ENCODE assay signal across 1 cellular context in the genomic region with DNA sequence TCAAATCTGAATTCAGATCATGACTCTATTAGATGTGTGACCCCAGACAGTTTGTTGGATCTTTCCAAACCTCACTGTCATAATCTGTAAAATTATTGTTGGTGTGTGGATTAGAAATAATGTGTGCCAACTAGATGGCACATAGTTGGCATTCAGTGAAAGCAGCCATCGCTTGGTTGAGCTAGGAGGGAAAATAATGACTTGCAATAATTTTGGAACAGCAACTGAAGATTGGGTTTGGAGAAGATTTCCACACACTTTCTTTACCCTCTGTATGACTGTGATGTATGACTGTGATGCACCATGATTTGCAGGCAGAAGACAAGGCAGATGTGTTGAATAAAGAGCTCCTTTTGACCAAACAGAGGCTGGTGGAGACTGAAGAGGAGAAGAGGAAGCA.
TF ChIP-seq lines count a peak whose summit lies in the region.

No MANE protein-coding gene starts in this region.

TF ChIP-seq in WTC11, 78 proteins besides CTCF, POLR2A, EP300 and RAD21 (continued from another document):
- TF ChIP-seq, protein P1, sequence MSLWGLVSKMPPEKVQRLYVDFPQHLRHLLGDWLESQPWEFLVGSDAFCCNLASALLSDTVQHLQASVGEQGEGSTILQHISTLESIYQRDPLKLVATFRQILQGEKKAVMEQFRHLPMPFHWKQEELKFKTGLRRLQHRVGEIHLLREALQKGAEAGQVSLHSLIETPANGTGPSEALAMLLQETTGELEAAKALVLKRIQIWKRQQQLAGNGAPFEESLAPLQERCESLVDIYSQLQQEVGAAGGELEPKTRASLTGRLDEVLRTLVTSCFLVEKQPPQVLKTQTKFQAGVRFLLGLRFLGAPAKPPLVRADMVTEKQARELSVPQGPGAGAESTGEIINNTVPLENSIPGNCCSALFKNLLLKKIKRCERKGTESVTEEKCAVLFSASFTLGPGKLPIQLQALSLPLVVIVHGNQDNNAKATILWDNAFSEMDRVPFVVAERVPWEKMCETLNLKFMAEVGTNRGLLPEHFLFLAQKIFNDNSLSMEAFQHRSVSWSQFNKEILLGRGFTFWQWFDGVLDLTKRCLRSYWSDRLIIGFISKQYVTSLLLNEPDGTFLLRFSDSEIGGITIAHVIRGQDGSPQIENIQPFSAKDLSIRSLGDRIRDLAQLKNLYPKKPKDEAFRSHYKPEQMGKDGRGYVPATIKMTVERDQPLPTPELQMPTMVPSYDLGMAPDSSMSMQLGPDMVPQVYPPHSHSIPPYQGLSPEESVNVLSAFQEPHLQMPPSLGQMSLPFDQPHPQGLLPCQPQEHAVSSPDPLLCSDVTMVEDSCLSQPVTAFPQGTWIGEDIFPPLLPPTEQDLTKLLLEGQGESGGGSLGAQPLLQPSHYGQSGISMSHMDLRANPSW (CRISPR knock-in tag; conservative IDR thresholded peaks at IDR 0.05; ENCODE audit: low read depth), result no peak
- TF ChIP-seq ZNF416 (CRISPR knock-in tag; IDR thresholded peaks at IDR 0.05) (no peak), ETV6 (CRISPR knock-in tag; IDR thresholded peaks at IDR 0.05) (no peak), GRHL2 (CRISPR knock-in tag; IDR thresholded peaks at IDR 0.05; ENCODE audit: insufficient replicate concordance, severe bottlenecking) (no peak), SMAD4 (CRISPR knock-in tag; IDR thresholded peaks at IDR 0.05) (no peak), ESRRA (CRISPR knock-in tag; IDR thresholded peaks at IDR 0.05; ENCODE audit: borderline replicate concordance) (no peak), ATF1 (CRISPR knock-in tag; IDR thresholded peaks at IDR 0.05) (no peak), SP1 (CRISPR knock-in tag; conservative IDR thresholded peaks at IDR 0.05) (no peak)
- TF ChIP-seq, protein P2, sequence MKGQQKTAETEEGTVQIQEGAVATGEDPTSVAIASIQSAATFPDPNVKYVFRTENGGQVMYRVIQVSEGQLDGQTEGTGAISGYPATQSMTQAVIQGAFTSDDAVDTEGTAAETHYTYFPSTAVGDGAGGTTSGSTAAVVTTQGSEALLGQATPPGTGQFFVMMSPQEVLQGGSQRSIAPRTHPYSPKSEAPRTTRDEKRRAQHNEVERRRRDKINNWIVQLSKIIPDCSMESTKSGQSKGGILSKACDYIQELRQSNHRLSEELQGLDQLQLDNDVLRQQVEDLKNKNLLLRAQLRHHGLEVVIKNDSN (CRISPR knock-in tag; IDR thresholded peaks at IDR 0.05), result no peak
- TF ChIP-seq, protein P3, sequence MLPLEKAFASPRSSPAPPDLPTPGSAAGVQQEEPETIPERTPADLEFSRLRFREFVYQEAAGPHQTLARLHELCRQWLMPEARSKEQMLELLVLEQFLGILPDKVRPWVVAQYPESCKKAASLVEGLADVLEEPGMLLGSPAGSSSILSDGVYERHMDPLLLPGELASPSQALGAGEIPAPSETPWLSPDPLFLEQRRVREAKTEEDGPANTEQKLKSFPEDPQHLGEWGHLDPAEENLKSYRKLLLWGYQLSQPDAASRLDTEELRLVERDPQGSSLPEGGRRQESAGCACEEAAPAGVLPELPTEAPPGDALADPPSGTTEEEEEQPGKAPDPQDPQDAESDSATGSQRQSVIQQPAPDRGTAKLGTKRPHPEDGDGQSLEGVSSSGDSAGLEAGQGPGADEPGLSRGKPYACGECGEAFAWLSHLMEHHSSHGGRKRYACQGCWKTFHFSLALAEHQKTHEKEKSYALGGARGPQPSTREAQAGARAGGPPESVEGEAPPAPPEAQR (CRISPR knock-in tag; IDR thresholded peaks at IDR 0.05), result no peak
- TF ChIP-seq, protein P4, sequence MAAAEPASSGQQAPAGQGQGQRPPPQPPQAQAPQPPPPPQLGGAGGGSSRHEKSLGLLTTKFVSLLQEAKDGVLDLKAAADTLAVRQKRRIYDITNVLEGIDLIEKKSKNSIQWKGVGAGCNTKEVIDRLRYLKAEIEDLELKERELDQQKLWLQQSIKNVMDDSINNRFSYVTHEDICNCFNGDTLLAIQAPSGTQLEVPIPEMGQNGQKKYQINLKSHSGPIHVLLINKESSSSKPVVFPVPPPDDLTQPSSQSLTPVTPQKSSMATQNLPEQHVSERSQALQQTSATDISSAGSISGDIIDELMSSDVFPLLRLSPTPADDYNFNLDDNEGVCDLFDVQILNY (CRISPR knock-in tag; IDR thresholded peaks at IDR 0.05), result no peak
